Comparison of ENCODE assay signal across 8 cellular contexts in the genomic region with DNA sequence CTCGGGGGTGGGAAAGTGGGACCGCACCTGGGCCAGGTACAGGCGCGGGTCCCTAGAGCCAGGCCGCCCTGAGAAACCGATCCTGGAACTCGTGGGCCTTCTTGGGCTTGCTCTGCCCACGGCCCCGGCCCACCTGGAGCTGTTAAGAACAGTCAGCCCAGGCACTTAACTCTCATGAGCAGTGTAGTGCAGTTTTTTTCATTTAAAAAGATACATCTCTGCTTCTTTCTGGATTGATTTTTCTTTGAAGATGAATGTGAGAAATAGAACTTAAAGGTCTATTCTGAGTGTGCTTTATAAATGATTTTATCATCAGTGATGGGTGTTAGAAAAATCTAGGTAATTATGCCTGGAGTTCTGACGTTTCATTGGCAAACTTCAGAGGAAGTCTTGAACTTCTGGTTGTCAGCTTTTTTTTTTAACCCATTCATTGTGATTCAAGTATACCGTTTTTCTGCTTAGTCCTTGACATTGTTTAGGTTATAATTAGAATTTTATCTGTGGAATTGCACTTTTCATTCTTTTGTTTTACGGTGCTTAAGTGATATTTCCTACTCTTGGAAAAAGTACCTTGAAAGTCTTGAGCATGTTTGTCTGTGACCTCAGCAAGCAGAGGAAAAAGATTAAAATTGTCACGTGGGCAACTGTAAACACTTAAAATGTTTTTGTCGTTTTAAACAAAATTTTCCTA. TPM values are rescaled to one million over a fixed set of nuclear protein-coding genes. Genes with fewer than 3 reads are reported as not detected.
A peak's percentile ranks its signal among the peaks of the same experiment; 100 is the strongest.
DNase-seq lines count a peak whose midpoint lies in the region; ATAC-seq and TF ChIP-seq lines count a peak whose summit lies in the region.

No MANE protein-coding gene starts in this region.

- H3K4me3 ChIP-seq in WI38 (ENCODE audit: low read depth, low read length) (peak overlapping the region; percentile 87), iPS-18c (ENCODE audit: insufficient read depth, low read depth, low read length) (peak overlapping the region; percentile 79), thoracic aorta (peak overlapping the region; percentile 82)

- TF ChIP-seq POLR2A in GM18505 (IDR thresholded peaks at IDR 0.05; ENCODE audit: borderline replicate concordance, extremely low read depth, insufficient read depth, insufficient read length) = no peak

- H3K9me3 ChIP-seq in iPS-18c (ENCODE audit: control insufficient read depth, insufficient read depth, low read length) = no peaks in the 10 kb centered on the region
- no peaks in the 10 kb centered on the region for H3K9me3 ChIP-seq in thoracic aorta

- no peaks in the 10 kb centered on the region for H3K36me3 ChIP-seq in thoracic aorta

- no peaks in the 10 kb centered on the region for H3K27me3 ChIP-seq in thoracic aorta (replicated peaks; ENCODE audit: insufficient read depth)

- ATAC-seq in GM18505 (IDR thresholded peaks at IDR 0.05; ENCODE audit: unreplicated experiment) (peak; percentile 10), HG03095 (IDR thresholded peaks at IDR 0.05; ENCODE audit: unreplicated experiment) (peak; percentile 13), thoracic aorta (ENCODE audit: insufficient number of reproducible peaks, low FRiP score, low read depth) (no peak)

- DNase-seq in thoracic aorta (ENCODE audit: low spot score) (no peak), pons (ENCODE audit: low spot score) (no peak)
- no peak for DNase-seq in stimulated activated CD4-positive, alpha-beta T cell treated with anti-CD3 and anti-CD28 coated beads, Interleukin-15, amount 100 ng/mL, for 24 hours

- H3K27ac ChIP-seq in 22Rv1 (peak overlapping the region; percentile 85), thoracic aorta (no peak overlapping the region)

- peaks cover 4 to 7% of the 10 kb centered on the region in 2 donors for H3K4me1 ChIP-seq in thoracic aorta (ENCODE audit: control insufficient read depth in 1 of 2, low read depth in 2 of 2)

- TF ChIP-seq CTCF in 22Rv1 (IDR thresholded peaks at IDR 0.05) = no peak
- TF ChIP-seq CTCF in WI38 (IDR thresholded peaks at IDR 0.05; ENCODE audit: low read depth, low read length) = no peak
- no peak for TF ChIP-seq CTCF in thoracic aorta (IDR thresholded peaks at IDR 0.05)

RNA-seq across cellular contexts. Expression of gene CDK1, which starts 0.8 kb away (rescaled TPM):
- 1 to 10 TPM in 1 of 2 donors, under 1 TPM in 1; 0.71 to 2.0 TPM for total RNA-seq in thoracic aorta
